Comparison of ENCODE assay signal across 23 cellular contexts in genomic region chr3:79258479-79258878, GRCh38.
"Had no signal": no experiment of that assay in that cellular context is flagged by ENCODE, and none has a peak within 500 bp of the region (broad histone marks: within the 10 kb centered on the region; RNA-seq: fewer than 3 reads in every experiment).

No MANE protein-coding gene starts in this region.

- DNase-seq: activated CD4-positive, alpha-beta memory T cell treated with anti-CD3 and anti-CD28 coated beads for 36 hours; activated CD4-positive, alpha-beta T cell treated with anti-CD3 and anti-CD28 coated beads, Interleukin-2, amount 10 ng/mL, durations not matched to agents 24 days and 14 days; activated CD4-positive, CD25-positive, alpha-beta regulatory T cell treated with anti-CD3 and anti-CD28 coated beads, Interleukin-2, amount 50 U/mL, for 72 hours; activated CD8-positive, alpha-beta memory T cell treated with anti-CD3 and anti-CD28 coated beads, Interleukin-2, amount 50 U/mL, for 48 hours; activated T-cell treated with anti-CD3 and anti-CD28 coated beads, Interleukin-2, amount 50 U/mL, for 48 hours; endodermal cell; heart left ventricle; hypothalamus; immature natural killer cell; lower lobe of right lung; naive B cell; nephron progenitor cell; stimulated activated CD4-positive, alpha-beta T cell treated with anti-CD3 and anti-CD28 coated beads, Interleukin-15, amount 100 ng/mL, for 24 hours; stimulated activated CD4-positive, alpha-beta T cell treated with anti-CD3 and anti-CD28 coated beads, Interleukin-2, amount 100 ng/mL, for 24 hours; stimulated activated naive B cell treated with anti-CD40 and anti-IgM and Interleukin-4, amounts not matched to agents 10 μg/mL and 1 μg/mL and 100 μg/mL, for 72 hours; stomach; T-helper 17 cell; T1000; tibial artery; upper lobe of right lung had no signal

- H3K27me3 ChIP-seq: breast epithelium, heart left ventricle, neutrophil, stomach, suprapubic skin, tibial artery, upper lobe of right lung had no signal

- H3K4me1 ChIP-seq: breast epithelium, lower lobe of right lung, stomach, suprapubic skin, tibial artery, upper lobe of right lung had no signal

- H3K4me3 ChIP-seq: breast epithelium, heart left ventricle, lower lobe of right lung, stomach, suprapubic skin, tibial artery, upper lobe of right lung had no signal

- H3K9me3 ChIP-seq: breast epithelium, heart left ventricle, lower lobe of right lung, neutrophil, stomach, suprapubic skin, tibial artery, upper lobe of right lung had no signal

- H3K36me3 ChIP-seq: breast epithelium, heart left ventricle, lower lobe of right lung, neutrophil, stomach, suprapubic skin, tibial artery, upper lobe of right lung had no signal

- H3K27ac ChIP-seq: breast epithelium, lower lobe of right lung, neutrophil, stomach, suprapubic skin, tibial artery, upper lobe of right lung had no signal
